In the genomic region with DNA sequence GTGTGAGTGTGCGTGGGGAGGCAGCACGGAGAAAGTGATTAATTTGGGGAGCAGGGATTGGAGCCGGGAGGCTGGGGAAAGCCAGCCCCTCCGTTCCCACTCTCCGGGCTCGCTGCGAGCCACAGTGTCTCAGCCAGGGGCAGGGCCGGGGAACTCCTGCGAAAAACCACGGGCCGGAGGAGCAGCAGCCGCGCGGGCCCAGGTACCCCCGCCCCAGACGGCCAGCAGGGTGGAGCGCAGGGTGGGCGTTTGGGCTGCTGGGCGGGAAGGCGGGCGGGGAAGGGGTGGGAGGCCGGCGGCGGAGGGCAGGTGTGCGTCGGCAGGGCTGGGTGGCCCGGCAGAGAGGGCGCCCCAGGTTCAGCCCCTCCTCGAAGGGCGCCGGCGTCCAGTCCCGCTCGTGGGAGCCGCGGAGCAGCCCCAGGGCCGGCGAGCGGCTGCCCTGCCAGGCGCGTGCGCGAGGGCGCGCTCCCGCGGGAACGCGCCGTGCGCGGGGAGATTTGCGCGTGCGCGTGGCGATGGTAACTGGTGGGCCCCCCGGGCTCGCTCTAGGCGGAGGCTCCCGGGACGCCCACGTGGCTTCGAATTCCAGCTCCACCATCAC, we compare ENCODE assay signal across 8 cellular contexts. TPM values are rescaled to one million over a fixed set of nuclear protein-coding genes. Genes with fewer than 3 reads are reported as not detected.
DNase-seq lines count a peak whose midpoint lies in the region; ATAC-seq and TF ChIP-seq lines count a peak whose summit lies in the region.

No MANE protein-coding gene starts in this region.

- POLR2A ChIA-PET in AG04450 (lab: Yijun Ruan, JAX) = no interaction called here

- H3K27me3 Mint-ChIP-seq in mesothelial cell of epicardium (ENCODE audit: low read depth) (peaks cover 90% of the 10 kb centered on the region), CD14-positive monocyte (ENCODE audit: low read depth in 3 of 3) (peaks cover 31 to 46% (median 31%) of the 10 kb centered on the region in 3 donors)

- H3K36me3 Mint-ChIP-seq in mesothelial cell of epicardium (no peaks in the 10 kb centered on the region), CD14-positive monocyte (peaks cover 0 to 5% of the 10 kb centered on the region in 2 donors)

- H3K4me3 ChIP-seq in AG04450 (ENCODE audit: low read depth, low read length) (peak overlapping the region; percentile 57), astrocyte of the cerebellum (ENCODE audit: low read depth, low read length) (peak overlapping the region; percentile 64)

- H3K27ac Mint-ChIP-seq in mesothelial cell of epicardium = no peak overlapping the region
- no peak overlapping the region for H3K27ac Mint-ChIP-seq in CD14-positive monocyte

- CTCF ChIA-PET in AG04450 (lab: Charles Lee) = interaction anchor here (0.7 kb wide), 1 partner anchor 220 kb away, joined by 3 read pairs; no protein-coding TSS in a partner anchor

- H3K4me1 Mint-ChIP-seq in mesothelial cell of epicardium = peaks cover 7% of the 10 kb centered on the region
- no peaks in the 10 kb centered on the region for H3K4me1 Mint-ChIP-seq in CD14-positive monocyte

- intact Hi-C loops in CD14-positive monocyte (cut with micrococcal nuclease) = no loop called here

- H3K9me3 ChIP-seq in AG04450 (ENCODE audit: control insufficient read depth, insufficient read depth, low read length) = no peaks in the 10 kb centered on the region; the same call in 1 of the 2 replicates

- peaks cover 38% of the 10 kb centered on the region for H3K27me3 ChIP-seq in AG04450 (ENCODE audit: control insufficient read depth, insufficient read depth, low read length)

- no peak overlapping the region for H3K27ac ChIP-seq in AG04450 (ENCODE audit: low read depth, low read length)

- in situ Hi-C loops in astrocyte of the cerebellum (cut with HindIII; ENCODE audit: low sequenced_read_pairs) = no loop called here

- TF ChIP-seq CTCF in AG04450 (IDR thresholded peaks at IDR 0.05; ENCODE audit: low read depth, low read length) (no peak), astrocyte of the cerebellum (IDR thresholded peaks at IDR 0.05; ENCODE audit: low read depth, low read length, missing control alignments) (no peak), mesothelial cell of epicardium (IDR thresholded peaks at IDR 0.05; ENCODE audit: unreplicated experiment) (no peak), CD14-positive monocyte (IDR thresholded peaks at IDR 0.05) (no peak)

- H3K4me3 Mint-ChIP-seq in mesothelial cell of epicardium (peak overlapping the region; percentile 68), CD14-positive monocyte (peak overlapping the region in 1 of 2 donors; percentile 71)

- H3K9me3 Mint-ChIP-seq in mesothelial cell of epicardium (no peaks in the 10 kb centered on the region), CD14-positive monocyte (peaks cover 0 to 18% (median 8%) of the 10 kb centered on the region in 7 donors)

- no peak for DNase-seq in AG04450 (ENCODE audit: low read depth, low spot score)
- DNase-seq in astrocyte of the cerebellum (ENCODE audit: low read depth) = no peak
- peak in 1 of 2 experiments; percentile 39 for DNase-seq in mesothelial cell of epicardium (ENCODE audit: low spot score in 2 of 2, unreplicated experiment in 2 of 2)
- DNase-seq in RKO (ENCODE audit: low spot score) = no peak
- DNase-seq in CD14-positive monocyte (ENCODE audit: low spot score) = no peak

- ATAC-seq in GM21619 (IDR thresholded peaks at IDR 0.05; ENCODE audit: unreplicated experiment) = peak; percentile 31
- ATAC-seq in HG03571 (IDR thresholded peaks at IDR 0.05; ENCODE audit: unreplicated experiment) = no peak
- no peak for ATAC-seq in GM18519 (IDR thresholded peaks at IDR 0.05; ENCODE audit: low FRiP score, unreplicated experiment)

RNA-seq across cellular contexts. Expression of gene CHL1, which starts 1.4 kb away (rescaled TPM):
- polyA plus RNA-seq in AG04450 (2011; rRNA removed) = 0.25 and 0.40 TPM in 2 replicates
- polyA minus RNA-seq in AG04450 (2011; rRNA and poly(A)+ RNA removed) = 0.28 and 1.3 TPM in 2 replicates
- total RNA-seq in mesothelial cell of epicardium = not detected in 3 replicates
- not detected for polyA plus RNA-seq in CD14-positive monocyte
